3 cellular contexts compared by ENCODE assay signal in the genomic region with DNA sequence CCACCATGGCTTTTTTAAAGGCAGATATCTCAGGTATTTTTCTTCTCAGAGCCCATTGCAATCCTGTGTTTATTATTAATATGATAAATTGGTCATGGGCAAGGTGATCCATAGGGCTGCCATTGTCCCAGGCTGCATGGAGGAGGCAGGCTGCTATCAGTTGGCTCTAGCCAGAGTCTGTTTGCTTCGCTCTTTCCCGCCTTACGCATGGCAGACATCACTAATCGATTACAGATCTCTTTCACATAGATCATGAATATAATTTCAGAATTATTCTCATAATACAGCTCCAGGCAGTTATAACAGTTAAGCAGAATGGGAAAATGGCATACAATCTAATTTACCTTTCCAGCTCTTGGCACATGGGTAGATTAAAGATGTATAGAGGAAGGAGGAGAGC.
TF ChIP-seq lines count a peak whose summit lies in the region.

No MANE protein-coding gene starts in this region.

TF ChIP-seq in SK-N-SH treated with all-trans-retinoic acid at 6 μM for 48 hours, 23 proteins besides CTCF, POLR2A, EP300 and RAD21 (continued from another document):
- TF ChIP-seq CSDC2 (CRISPR knock-in tag; IDR thresholded peaks at IDR 0.05), result no peak
- peak; percentile 65 for TF ChIP-seq ZNF70 (CRISPR knock-in tag; IDR thresholded peaks at IDR 0.05)
TF ChIP-seq in SK-N-SH treated with all-trans-retinoic acid at 6 μM for 48 hours: peak in this region for 1.

TF ChIP-seq in SK-N-SH, 30 proteins besides CTCF, POLR2A, EP300 and RAD21 (continued from another document):
- TF ChIP-seq, protein P1, sequence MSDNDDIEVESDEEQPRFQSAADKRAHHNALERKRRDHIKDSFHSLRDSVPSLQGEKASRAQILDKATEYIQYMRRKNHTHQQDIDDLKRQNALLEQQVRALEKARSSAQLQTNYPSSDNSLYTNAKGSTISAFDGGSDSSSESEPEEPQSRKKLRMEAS (IDR thresholded peaks at IDR 0.05; ENCODE audit: low read depth), result no peak
- TF ChIP-seq RXRA (IDR thresholded peaks at IDR 0.05; ENCODE audit: borderline replicate concordance, low read depth) (no peak), MXI1 (IDR thresholded peaks at IDR 0.05; ENCODE audit: low read depth, low read length) (no peak), POLR2AphosphoS5 (IDR thresholded peaks at IDR 0.05; ENCODE audit: low read depth, low read length) (no peak), TAF1 (IDR thresholded peaks at IDR 0.05; ENCODE audit: borderline replicate concordance, low read depth, low read length) (no peak), TCF12 (IDR thresholded peaks at IDR 0.05) (no peak), ZBTB33 (IDR thresholded peaks at IDR 0.05; ENCODE audit: borderline replicate concordance, low read depth) (no peak), FOXJ3 (CRISPR knock-in tag; IDR thresholded peaks at IDR 0.05) (no peak), PBX3 (IDR thresholded peaks at IDR 0.05) (no peak), SMC3 (IDR thresholded peaks at IDR 0.05; ENCODE audit: low read depth, low read length) (no peak), NRF1 (IDR thresholded peaks at IDR 0.05; ENCODE audit: low read depth, low read length) (no peak), IRF3 (IDR thresholded peaks at IDR 0.05; ENCODE audit: low read depth, low read length) (no peak)
- TF ChIP-seq, protein P2, sequence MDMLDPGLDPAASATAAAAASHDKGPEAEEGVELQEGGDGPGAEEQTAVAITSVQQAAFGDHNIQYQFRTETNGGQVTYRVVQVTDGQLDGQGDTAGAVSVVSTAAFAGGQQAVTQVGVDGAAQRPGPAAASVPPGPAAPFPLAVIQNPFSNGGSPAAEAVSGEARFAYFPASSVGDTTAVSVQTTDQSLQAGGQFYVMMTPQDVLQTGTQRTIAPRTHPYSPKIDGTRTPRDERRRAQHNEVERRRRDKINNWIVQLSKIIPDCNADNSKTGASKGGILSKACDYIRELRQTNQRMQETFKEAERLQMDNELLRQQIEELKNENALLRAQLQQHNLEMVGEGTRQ (IDR thresholded peaks at IDR 0.05; ENCODE audit: borderline replicate concordance, low read depth, low read length), result no peak

TF ChIP-seq in GM12878, 131 proteins besides CTCF, POLR2A, EP300 and RAD21 (continued from another document):
- TF ChIP-seq MEF2B (IDR thresholded peaks at IDR 0.05; ENCODE audit: partially characterized antibody, poor library complexity, severe bottlenecking) (no peak), SRF (IDR thresholded peaks at IDR 0.05; ENCODE audit: low read depth in 2 of 2, low read length in 2 of 2) (0 out of 4 replicates have a peak, but pooled peaks of 1 of the 2 experiments have one; percentile 6), MYC (IDR thresholded peaks at IDR 0.05; ENCODE audit: insufficient read depth, insufficient read length, insufficient replicate concordance, low read length, severe bottlenecking) (no peak), PAX5 (IDR thresholded peaks at IDR 0.05; ENCODE audit: borderline replicate concordance, low read depth, low read length) (no peak), EGR1 (IDR thresholded peaks at IDR 0.05; ENCODE audit: borderline replicate concordance in 1 of 2, low read depth in 2 of 2, low read length in 2 of 2) (no peak), ZSCAN29 (IDR thresholded peaks at IDR 0.05) (no peak)
- TF ChIP-seq, protein P3, sequence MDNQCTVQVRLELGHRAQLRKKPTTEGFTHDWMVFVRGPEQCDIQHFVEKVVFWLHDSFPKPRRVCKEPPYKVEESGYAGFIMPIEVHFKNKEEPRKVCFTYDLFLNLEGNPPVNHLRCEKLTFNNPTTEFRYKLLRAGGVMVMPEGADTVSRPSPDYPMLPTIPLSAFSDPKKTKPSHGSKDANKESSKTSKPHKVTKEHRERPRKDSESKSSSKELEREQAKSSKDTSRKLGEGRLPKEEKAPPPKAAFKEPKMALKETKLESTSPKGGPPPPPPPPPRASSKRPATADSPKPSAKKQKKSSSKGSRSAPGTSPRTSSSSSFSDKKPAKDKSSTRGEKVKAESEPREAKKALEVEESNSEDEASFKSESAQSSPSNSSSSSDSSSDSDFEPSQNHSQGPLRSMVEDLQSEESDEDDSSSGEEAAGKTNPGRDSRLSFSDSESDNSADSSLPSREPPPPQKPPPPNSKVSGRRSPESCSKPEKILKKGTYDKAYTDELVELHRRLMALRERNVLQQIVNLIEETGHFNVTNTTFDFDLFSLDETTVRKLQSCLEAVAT (IDR thresholded peaks at IDR 0.05), result peak; percentile 68; the same call in 1 of the 2 replicates
- TF ChIP-seq, protein P4, sequence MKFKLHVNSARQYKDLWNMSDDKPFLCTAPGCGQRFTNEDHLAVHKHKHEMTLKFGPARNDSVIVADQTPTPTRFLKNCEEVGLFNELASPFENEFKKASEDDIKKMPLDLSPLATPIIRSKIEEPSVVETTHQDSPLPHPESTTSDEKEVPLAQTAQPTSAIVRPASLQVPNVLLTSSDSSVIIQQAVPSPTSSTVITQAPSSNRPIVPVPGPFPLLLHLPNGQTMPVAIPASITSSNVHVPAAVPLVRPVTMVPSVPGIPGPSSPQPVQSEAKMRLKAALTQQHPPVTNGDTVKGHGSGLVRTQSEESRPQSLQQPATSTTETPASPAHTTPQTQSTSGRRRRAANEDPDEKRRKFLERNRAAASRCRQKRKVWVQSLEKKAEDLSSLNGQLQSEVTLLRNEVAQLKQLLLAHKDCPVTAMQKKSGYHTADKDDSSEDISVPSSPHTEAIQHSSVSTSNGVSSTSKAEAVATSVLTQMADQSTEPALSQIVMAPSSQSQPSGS (IDR thresholded peaks at IDR 0.05; ENCODE audit: low read length), result no peak
